9 cellular contexts compared by ENCODE assay signal in genomic region chr7:151769189-151769821, GRCh38.
DNase-seq lines count a peak whose midpoint lies in the region; ATAC-seq and TF ChIP-seq lines count a peak whose summit lies in the region.
"Had no signal": no experiment of that assay in that cellular context is flagged by ENCODE, and none has a peak within 500 bp of the region (broad histone marks: within the 10 kb centered on the region; RNA-seq: fewer than 3 reads in every experiment).

No MANE protein-coding gene starts in this region.

- H3K27ac ChIP-seq in neural progenitor cell (no peak overlapping the region), WERI-Rb-1 (no peak overlapping the region)
- H3K27ac ChIP-seq: C4-2B had no signal

- TF ChIP-seq CTCF in GM06990 (IDR thresholded peaks at IDR 0.05; ENCODE audit: insufficient read depth, low read length, poor library complexity, severe bottlenecking) (no peak), neural progenitor cell (IDR thresholded peaks at IDR 0.05) (no peak), WERI-Rb-1 (IDR thresholded peaks at IDR 0.05; ENCODE audit: low read depth, low read length) (no peak)
- no peak for TF ChIP-seq CTCF in activated CD8-positive, alpha-beta T cell treated with anti-CD3 and anti-CD28 coated beads for 36 hours (IDR thresholded peaks at IDR 0.05)

- DNase-seq in GM06990 (ENCODE audit: extremely low read depth, insufficient read length) (peak; percentile 28), immature natural killer cell (peak; percentile 33 to 61 (median 59)), NCI-H1105 (lab: John Stamatoyannopoulos, UW) (no peak), neural progenitor cell (ENCODE audit: low spot score) (no peak), WERI-Rb-1 (no peak), NCI-H524 (lab: John Stamatoyannopoulos, UW) (no peak)
- DNase-seq in activated CD8-positive, alpha-beta T cell treated with anti-CD3 and anti-CD28 coated beads for 36 hours, result peak; percentile 76

- intact Hi-C loops in activated CD8-positive, alpha-beta T cell treated with anti-CD3 and anti-CD28 coated beads for 36 hours (cut with micrococcal nuclease), result loop anchor here (5.0 kb wide), 1 partner anchor 142 kb away; no protein-coding TSS in a partner anchor

- no peaks in the 10 kb centered on the region for H4K20me1 ChIP-seq in neural progenitor cell (ENCODE audit: low read depth)

- no peak overlapping the region for H3K4me2 ChIP-seq in neural progenitor cell

- no peaks in the 10 kb centered on the region for H3K4me1 ChIP-seq in neural progenitor cell

- H3K27ac Mint-ChIP-seq in activated CD8-positive, alpha-beta T cell treated with anti-CD3 and anti-CD28 coated beads for 36 hours, result peak overlapping the region; percentile 91
- peak overlapping the region; percentile 68 to 96 (median 88) for H3K27ac Mint-ChIP-seq in immature natural killer cell
- no peak overlapping the region for H3K27ac Mint-ChIP-seq in neural progenitor cell

- H3K27me3 ChIP-seq in GM06990 (replicated peaks; ENCODE audit: control insufficient read depth, insufficient read depth, low read length) (no peaks in the 10 kb centered on the region), neural progenitor cell (no peaks in the 10 kb centered on the region), WERI-Rb-1 (ENCODE audit: insufficient read depth, low read depth, severe bottlenecking) (no peaks in the 10 kb centered on the region)

- no peak overlapping the region for H3K9ac ChIP-seq in neural progenitor cell

- H3K4me3 Mint-ChIP-seq in activated CD8-positive, alpha-beta T cell treated with anti-CD3 and anti-CD28 coated beads for 36 hours, result peak overlapping the region; percentile 66
- H3K4me3 Mint-ChIP-seq in immature natural killer cell, result peak overlapping the region; percentile 38 to 76 (median 69)
- no peak overlapping the region for H3K4me3 Mint-ChIP-seq in neural progenitor cell

- H3K36me3 ChIP-seq in GM06990 (ENCODE audit: control insufficient read depth, insufficient read depth, low read length), result no peaks in the 10 kb centered on the region
- H3K36me3 ChIP-seq in neural progenitor cell, result no peaks in the 10 kb centered on the region
- H3K36me3 ChIP-seq in WERI-Rb-1, result no peaks in the 10 kb centered on the region

- CTCF ChIA-PET in activated CD8-positive, alpha-beta T cell treated with anti-CD3 and anti-CD28 coated beads for 36 hours (lab: Charles Lee), result interaction anchor here (7.6 to 9.2 kb wide), 2 partner anchors 12 to 13 kb away, joined by 73 to 107 read pairs; no protein-coding TSS in a partner anchor

- POLR2A ChIA-PET in activated CD8-positive, alpha-beta T cell treated with anti-CD3 and anti-CD28 coated beads for 36 hours (lab: Charles Lee), result interaction anchor here (0.6 to 4.8 kb wide), 12 partner anchors 10 to 415 kb away, joined by 3 to 25 read pairs (median 4); partner anchors contain the start of genes PRKAG2 and RHEB

- no peak overlapping the region for H2AFZ ChIP-seq in neural progenitor cell (replicated peaks)

- no peaks in the 10 kb centered on the region for H3F3A ChIP-seq in neural progenitor cell (ENCODE audit: low read depth)

- no peak overlapping the region for H3K4me3 ChIP-seq in GM06990 (replicated peaks; ENCODE audit: low read depth, low read length)
- no peak overlapping the region for H3K4me3 ChIP-seq in neural progenitor cell
- no peak overlapping the region for H3K4me3 ChIP-seq in WERI-Rb-1 (ENCODE audit: low read depth, low read length)

- peaks cover 5% of the 10 kb centered on the region for H3K9me3 Mint-ChIP-seq in activated CD8-positive, alpha-beta T cell treated with anti-CD3 and anti-CD28 coated beads for 36 hours
- H3K9me3 Mint-ChIP-seq in immature natural killer cell (no peaks in the 10 kb centered on the region), neural progenitor cell (peaks cover 2% of the 10 kb centered on the region)

- peaks cover 19% of the 10 kb centered on the region for H3K36me3 Mint-ChIP-seq in activated CD8-positive, alpha-beta T cell treated with anti-CD3 and anti-CD28 coated beads for 36 hours (ENCODE audit: low read depth)
- H3K36me3 Mint-ChIP-seq in immature natural killer cell, result peaks cover 0 to 19% (median 3%) of the 10 kb centered on the region in 3 donors
- H3K36me3 Mint-ChIP-seq in neural progenitor cell, result no peaks in the 10 kb centered on the region

- no peaks in the 10 kb centered on the region for H3K27me3 Mint-ChIP-seq in activated CD8-positive, alpha-beta T cell treated with anti-CD3 and anti-CD28 coated beads for 36 hours
- H3K27me3 Mint-ChIP-seq in immature natural killer cell (ENCODE audit: low read depth in 3 of 3), result no peaks in the 10 kb centered on the region
- peaks cover 9% of the 10 kb centered on the region for H3K27me3 Mint-ChIP-seq in neural progenitor cell (ENCODE audit: insufficient read depth, low read depth)

- H3K4me1 Mint-ChIP-seq in activated CD8-positive, alpha-beta T cell treated with anti-CD3 and anti-CD28 coated beads for 36 hours (ENCODE audit: low read depth), result peaks cover 68% of the 10 kb centered on the region
- H3K4me1 Mint-ChIP-seq in immature natural killer cell, result peaks cover 32 to 39% of the 10 kb centered on the region in 2 donors
- H3K4me1 Mint-ChIP-seq in neural progenitor cell, result no peaks in the 10 kb centered on the region

- H3K79me2 ChIP-seq in neural progenitor cell (ENCODE audit: low read depth), result no peaks in the 10 kb centered on the region

- H3K9me3 ChIP-seq in neural progenitor cell (ENCODE audit: low read depth), result no peaks in the 10 kb centered on the region
- H3K9me3 ChIP-seq in WERI-Rb-1 (ENCODE audit: severe bottlenecking), result no peaks in the 10 kb centered on the region

- ATAC-seq in HG02852 (IDR thresholded peaks at IDR 0.05; ENCODE audit: unreplicated experiment), result peak; percentile 90
- ATAC-seq in activated CD8-positive, alpha-beta T cell treated with anti-CD3 and anti-CD28 coated beads for 36 hours, result peak; percentile 93

Comparison
In these comparisons a context has a peak if more than half of its experiments do, and no peak if none do; other contexts are left out.
1. DNase-seq: peak in GM06990 (single experiment), activated CD8-positive, alpha-beta T cell treated with anti-CD3 and anti-CD28 coated beads for 36 hours (single experiment) and immature natural killer cell (3 of 3); none in NCI-H1105 (single experiment), neural progenitor cell (single experiment), WERI-Rb-1 (single experiment) and NCI-H524 (0 of 2).